ENCODE assay signal across 17 cellular contexts in genomic region chr1:238624786-238625185, GRCh38.
DNase-seq lines count a peak whose midpoint lies in the region; ATAC-seq, FAIRE-seq and TF ChIP-seq lines count a peak whose summit lies in the region.
"Had no signal": no experiment of that assay in that cellular context is flagged by ENCODE, and none has a peak within 500 bp of the region (broad histone marks: within the 10 kb centered on the region; RNA-seq: fewer than 3 reads in every experiment).

No MANE protein-coding gene starts in this region.

- H2BK5ac ChIP-seq in neuronal stem cell (ENCODE audit: low read length) = no peak overlapping the region

- H3K18ac ChIP-seq in neuronal stem cell (ENCODE audit: low read length) = no peak overlapping the region

- peaks cover 0 to 2% of the 10 kb centered on the region in 2 donors for H3K4me1 ChIP-seq in neuronal stem cell (ENCODE audit: control insufficient read depth in 2 of 2, insufficient read depth in 1 of 2, low read depth in 1 of 2, low read length in 2 of 2)

- H3K4me3 Mint-ChIP-seq in HFFc6 = peak overlapping the region; percentile 50

- H2BK120ac ChIP-seq in neuronal stem cell (ENCODE audit: low read depth, low read length) = no peak overlapping the region

- DNase-seq in NCI-H1436 (lab: John Stamatoyannopoulos, UW) = peak; percentile 16
- DNase-seq in NCI-H1436 treated with DMSO at 0.1 percent for 48 hours (lab: John Stamatoyannopoulos, UW) = no peak
- no peak for DNase-seq in HFFc6
- DNase-seq in RPMI7951 (ENCODE audit: low read depth) = peak; percentile 49
- no peak for DNase-seq in neuronal stem cell (ENCODE audit: low spot score)
- no peak for DNase-seq in H54 (ENCODE audit: insufficient read length, low spot score)
- DNase-seq in effector CD8-positive, alpha-beta T cell (lab: John Stamatoyannopoulos, UW) = no peak
- DNase-seq: Calu3; CD4-positive, CD25-positive, alpha-beta regulatory T cell; DND-41; NCI-H1694; NCI-H345; NCI-H774 had no signal

- peak overlapping the region; percentile 9 for H2AFZ ChIP-seq in neuronal stem cell (ENCODE audit: low read length)

- peaks cover 1% of the 10 kb centered on the region; the same call in 1 of the 2 replicates for H3K9me3 Mint-ChIP-seq in HFFc6

- H3K27me3 ChIP-seq in neuronal stem cell (ENCODE audit: control insufficient read depth in 3 of 3, insufficient read depth in 3 of 3, low read depth in 1 of 3, low read length in 3 of 3) = no peaks in the 10 kb centered on the region

- no peaks in the 10 kb centered on the region for H3K79me1 ChIP-seq in neuronal stem cell (ENCODE audit: low read depth, low read length)

- H3K36me3 ChIP-seq in neuronal stem cell (replicated peaks in 1 of 2; ENCODE audit: control insufficient read depth in 2 of 2, insufficient read depth in 2 of 2, low read length in 2 of 2) = no peaks in the 10 kb centered on the region

- no peak overlapping the region for H2BK15ac ChIP-seq in neuronal stem cell (ENCODE audit: low read length)

- no peak for FAIRE-seq in H54 (lab: Jason Lieb, UNC)
- FAIRE-seq: A204.1, HepG2 had no signal

- peaks cover 6% of the 10 kb centered on the region; the same call in 1 of the 2 replicates for H3K36me3 Mint-ChIP-seq in HFFc6 (ENCODE audit: low read depth)
- H3K36me3 Mint-ChIP-seq: CD4-positive, CD25-positive, alpha-beta regulatory T cell had no signal

- no peak overlapping the region for H2BK12ac ChIP-seq in neuronal stem cell (ENCODE audit: low read length)

- no peak overlapping the region for H3K4me2 ChIP-seq in neuronal stem cell (ENCODE audit: insufficient read depth, low read length, poor library complexity, severe bottlenecking)

- H2AK5ac ChIP-seq in neuronal stem cell (ENCODE audit: low read depth, low read length) = no peak overlapping the region

- ATAC-seq in GM19023 (IDR thresholded peaks at IDR 0.05; ENCODE audit: unreplicated experiment) = no peak
- ATAC-seq: HepG2 had no signal

- H3K27ac ChIP-seq in neuronal stem cell (replicated peaks; ENCODE audit: low read length) = no peak overlapping the region
- H3K27ac ChIP-seq: RWPE1 had no signal

- 100% methylated on average over 1 of the region's 4 CpGs; no CpG with 5 or more reads in 1 of the 2 donors for WGBS in neuronal stem cell (ENCODE audit: extremely low coverage in 2 of 2, insufficient read length in 2 of 2, insufficient replicate concordance in 1 of 2), 2 donors

- TF ChIP-seq POLR2A in H54 (IDR thresholded peaks at IDR 0.05; ENCODE audit: low read depth, low read length) = no peak

- H3K14ac ChIP-seq in neuronal stem cell (ENCODE audit: low read length) = no peak overlapping the region

- H3K27ac Mint-ChIP-seq in HFFc6 = no peak overlapping the region
- H3K27ac Mint-ChIP-seq: CD4-positive, CD25-positive, alpha-beta regulatory T cell had no signal

- no peak overlapping the region for H3K23ac ChIP-seq in neuronal stem cell (ENCODE audit: low read depth, low read length, poor library complexity)

- peaks cover 0 to 3% of the 10 kb centered on the region in 2 donors for H3K9me3 ChIP-seq in neuronal stem cell (replicated peaks in 1 of 2; ENCODE audit: control insufficient read depth in 2 of 2, insufficient read depth in 1 of 2, low read depth in 1 of 2, low read length in 2 of 2)

- TF ChIP-seq CTCF in HFFc6 (IDR thresholded peaks at IDR 0.05) = no peak

- peaks cover 75% of the 10 kb centered on the region for H3K4me1 Mint-ChIP-seq in HFFc6 (ENCODE audit: low read depth)
- H3K4me1 Mint-ChIP-seq: CD4-positive, CD25-positive, alpha-beta regulatory T cell had no signal

- H3K4me3 ChIP-seq in neuronal stem cell (ENCODE audit: low read length in 2 of 2) = no peak overlapping the region

- no peak overlapping the region for H3K4ac ChIP-seq in neuronal stem cell (ENCODE audit: low read length)

- no peak overlapping the region for H4K91ac ChIP-seq in neuronal stem cell (ENCODE audit: low read depth, low read length, poor library complexity)

- no peak overlapping the region for H3K9ac ChIP-seq in neuronal stem cell (ENCODE audit: low read depth, low read length, poor library complexity)

- H4K8ac ChIP-seq in neuronal stem cell (ENCODE audit: low read depth, low read length) = no peak overlapping the region

- H3K27me3 Mint-ChIP-seq in HFFc6 (ENCODE audit: insufficient read depth) = no peaks in the 10 kb centered on the region
- H3K27me3 Mint-ChIP-seq: CD4-positive, CD25-positive, alpha-beta regulatory T cell had no signal

Comparison
In these comparisons a context has a peak if more than half of its experiments do, and no peak if none do; other contexts are left out.
1. DNase-seq: peak in NCI-H1436 (single experiment) and RPMI7951 (single experiment); none in NCI-H1436 treated with DMSO at 0.1 percent for 48 hours (single experiment), HFFc6 (single experiment), neuronal stem cell (single experiment), H54 (single experiment) and effector CD8-positive, alpha-beta T cell (single experiment).